1 cellular context compared by ENCODE assay signal in the genomic region with DNA sequence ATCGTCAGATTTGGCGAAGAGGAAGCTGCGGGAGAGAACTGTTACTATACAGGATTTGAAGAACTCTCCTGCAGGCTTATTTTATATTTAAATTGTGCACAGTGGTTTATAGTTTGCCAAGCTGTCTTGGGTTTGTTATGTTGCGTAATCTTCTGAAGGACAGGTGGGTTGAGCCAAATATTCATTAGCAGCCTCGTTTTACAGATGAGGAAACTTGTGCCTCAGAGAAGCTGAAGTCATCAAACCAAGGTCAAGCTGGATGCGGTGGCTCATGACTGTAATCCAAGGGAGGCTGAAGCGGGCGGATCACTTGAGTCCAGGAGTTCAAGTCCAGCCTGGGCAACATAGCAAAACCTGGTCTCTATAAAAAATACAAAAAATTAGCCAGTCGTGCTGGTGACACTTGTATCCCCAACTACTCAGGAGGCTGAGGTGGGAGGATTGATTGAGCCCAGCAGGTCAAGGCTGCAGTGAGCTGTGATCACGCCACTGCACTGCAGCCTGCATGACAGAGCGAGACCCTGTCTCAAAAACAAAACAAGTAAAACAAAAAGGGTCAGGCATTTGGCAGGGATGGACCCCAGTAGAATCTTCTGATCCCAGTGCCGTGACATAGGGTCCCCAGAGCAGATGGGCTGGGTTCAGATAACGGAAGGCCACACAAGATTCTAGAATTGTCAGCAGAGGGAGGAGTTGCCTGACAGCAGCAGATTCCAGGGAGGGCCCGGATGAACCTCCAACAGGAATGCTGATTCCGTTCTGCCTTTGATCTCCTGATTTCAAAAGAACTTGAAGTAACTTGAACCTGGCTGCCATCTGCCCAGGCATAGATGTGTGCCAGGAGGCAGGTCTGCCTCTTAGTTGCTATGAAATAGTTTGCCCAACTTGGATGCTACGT.
A peak's percentile ranks its signal among the peaks of the same experiment; 100 is the strongest.
TF ChIP-seq lines count a peak whose summit lies in the region.

No MANE protein-coding gene starts in this region.

TF ChIP-seq in HepG2, 621 proteins besides CTCF, POLR2A, EP300 and RAD21 (continued from another document and continues in another):
- TF ChIP-seq, protein P1, sequence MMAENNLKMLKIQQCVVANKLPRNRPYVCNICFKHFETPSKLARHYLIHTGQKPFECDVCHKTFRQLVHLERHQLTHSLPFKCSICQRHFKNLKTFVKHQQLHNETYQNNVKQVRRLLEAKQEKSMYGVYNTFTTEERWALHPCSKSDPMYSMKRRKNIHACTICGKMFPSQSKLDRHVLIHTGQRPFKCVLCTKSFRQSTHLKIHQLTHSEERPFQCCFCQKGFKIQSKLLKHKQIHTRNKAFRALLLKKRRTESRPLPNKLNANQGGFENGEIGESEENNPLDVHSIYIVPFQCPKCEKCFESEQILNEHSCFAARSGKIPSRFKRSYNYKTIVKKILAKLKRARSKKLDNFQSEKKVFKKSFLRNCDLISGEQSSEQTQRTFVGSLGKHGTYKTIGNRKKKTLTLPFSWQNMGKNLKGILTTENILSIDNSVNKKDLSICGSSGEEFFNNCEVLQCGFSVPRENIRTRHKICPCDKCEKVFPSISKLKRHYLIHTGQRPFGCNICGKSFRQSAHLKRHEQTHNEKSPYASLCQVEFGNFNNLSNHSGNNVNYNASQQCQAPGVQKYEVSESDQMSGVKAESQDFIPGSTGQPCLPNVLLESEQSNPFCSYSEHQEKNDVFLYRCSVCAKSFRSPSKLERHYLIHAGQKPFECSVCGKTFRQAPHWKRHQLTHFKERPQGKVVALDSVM (CRISPR knock-in tag; IDR thresholded peaks at IDR 0.05) = peak; percentile 52; the same call in 1 of the 2 replicates
- TF ChIP-seq TCF12 (IDR thresholded peaks at IDR 0.05) = no peak
- TF ChIP-seq TCF12 (CRISPR knock-in tag; IDR thresholded peaks at IDR 0.05) = no peak
- no peak for TF ChIP-seq NKX3-1 (CRISPR knock-in tag; IDR thresholded peaks at IDR 0.05)
- TF ChIP-seq MAFG (CRISPR knock-in tag; IDR thresholded peaks at IDR 0.05) = peak; percentile 44; the same call in 1 of the 2 replicates
- TF ChIP-seq BHLHE40 (IDR thresholded peaks at IDR 0.05; ENCODE audit: low read length) = no peak
- no peak for TF ChIP-seq PAX8 (CRISPR knock-in tag; IDR thresholded peaks at IDR 0.05; ENCODE audit: borderline replicate concordance)
- peak; percentile 53; the same call in 1 of the 2 replicates for TF ChIP-seq SP5 (CRISPR knock-in tag; IDR thresholded peaks at IDR 0.05; ENCODE audit: borderline replicate concordance, low read depth)
- TF ChIP-seq ZNF180 (CRISPR knock-in tag; IDR thresholded peaks at IDR 0.05; ENCODE audit: borderline replicate concordance, low read depth) = 0 out of 2 replicates have a peak, but pooled peaks have one; percentile 28
- peak; percentile 89 for TF ChIP-seq CEBPG (CRISPR knock-in tag; IDR thresholded peaks at IDR 0.05)
- TF ChIP-seq CHD4 (IDR thresholded peaks at IDR 0.05; ENCODE audit: borderline replicate concordance, low read length) = no peak; the same call in 1 of the 2 replicates
- TF ChIP-seq, protein P2, sequence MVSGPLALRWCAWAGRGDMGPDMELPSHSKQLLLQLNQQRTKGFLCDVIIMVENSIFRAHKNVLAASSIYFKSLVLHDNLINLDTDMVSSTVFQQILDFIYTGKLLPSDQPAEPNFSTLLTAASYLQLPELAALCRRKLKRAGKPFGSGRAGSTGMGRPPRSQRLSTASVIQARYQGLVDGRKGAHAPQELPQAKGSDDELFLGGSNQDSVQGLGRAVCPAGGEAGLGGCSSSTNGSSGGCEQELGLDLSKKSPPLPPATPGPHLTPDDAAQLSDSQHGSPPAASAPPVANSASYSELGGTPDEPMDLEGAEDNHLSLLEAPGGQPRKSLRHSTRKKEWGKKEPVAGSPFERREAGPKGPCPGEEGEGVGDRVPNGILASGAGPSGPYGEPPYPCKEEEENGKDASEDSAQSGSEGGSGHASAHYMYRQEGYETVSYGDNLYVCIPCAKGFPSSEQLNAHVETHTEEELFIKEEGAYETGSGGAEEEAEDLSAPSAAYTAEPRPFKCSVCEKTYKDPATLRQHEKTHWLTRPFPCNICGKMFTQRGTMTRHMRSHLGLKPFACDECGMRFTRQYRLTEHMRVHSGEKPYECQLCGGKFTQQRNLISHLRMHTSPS (CRISPR knock-in tag; IDR thresholded peaks at IDR 0.05; ENCODE audit: low read depth) = peak; percentile 83
- TF ChIP-seq PCBP2 (optimal IDR thresholded peaks at IDR 0.05; ENCODE audit: low read depth, low read length, poor library complexity, severe bottlenecking) = no peak
- no peak for TF ChIP-seq AHR (CRISPR knock-in tag; IDR thresholded peaks at IDR 0.05)
- TF ChIP-seq, protein P3, sequence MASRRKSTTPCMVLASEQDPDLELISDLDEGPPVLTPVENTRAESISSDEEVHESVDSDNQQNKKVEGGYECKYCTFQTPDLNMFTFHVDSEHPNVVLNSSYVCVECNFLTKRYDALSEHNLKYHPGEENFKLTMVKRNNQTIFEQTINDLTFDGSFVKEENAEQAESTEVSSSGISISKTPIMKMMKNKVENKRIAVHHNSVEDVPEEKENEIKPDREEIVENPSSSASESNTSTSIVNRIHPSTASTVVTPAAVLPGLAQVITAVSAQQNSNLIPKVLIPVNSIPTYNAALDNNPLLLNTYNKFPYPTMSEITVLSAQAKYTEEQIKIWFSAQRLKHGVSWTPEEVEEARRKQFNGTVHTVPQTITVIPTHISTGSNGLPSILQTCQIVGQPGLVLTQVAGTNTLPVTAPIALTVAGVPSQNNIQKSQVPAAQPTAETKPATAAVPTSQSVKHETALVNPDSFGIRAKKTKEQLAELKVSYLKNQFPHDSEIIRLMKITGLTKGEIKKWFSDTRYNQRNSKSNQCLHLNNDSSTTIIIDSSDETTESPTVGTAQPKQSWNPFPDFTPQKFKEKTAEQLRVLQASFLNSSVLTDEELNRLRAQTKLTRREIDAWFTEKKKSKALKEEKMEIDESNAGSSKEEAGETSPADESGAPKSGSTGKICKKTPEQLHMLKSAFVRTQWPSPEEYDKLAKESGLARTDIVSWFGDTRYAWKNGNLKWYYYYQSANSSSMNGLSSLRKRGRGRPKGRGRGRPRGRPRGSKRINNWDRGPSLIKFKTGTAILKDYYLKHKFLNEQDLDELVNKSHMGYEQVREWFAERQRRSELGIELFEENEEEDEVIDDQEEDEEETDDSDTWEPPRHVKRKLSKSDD (CRISPR knock-in tag; IDR thresholded peaks at IDR 0.05; ENCODE audit: low read depth) = no peak
- TF ChIP-seq GATAD2A (CRISPR knock-in tag; IDR thresholded peaks at IDR 0.05) = peak; percentile 49; the same call in 1 of the 2 replicates
- TF ChIP-seq, protein P4, sequence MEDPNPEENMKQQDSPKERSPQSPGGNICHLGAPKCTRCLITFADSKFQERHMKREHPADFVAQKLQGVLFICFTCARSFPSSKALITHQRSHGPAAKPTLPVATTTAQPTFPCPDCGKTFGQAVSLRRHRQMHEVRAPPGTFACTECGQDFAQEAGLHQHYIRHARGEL (CRISPR knock-in tag; IDR thresholded peaks at IDR 0.05) = no peak
- TF ChIP-seq, protein P5, sequence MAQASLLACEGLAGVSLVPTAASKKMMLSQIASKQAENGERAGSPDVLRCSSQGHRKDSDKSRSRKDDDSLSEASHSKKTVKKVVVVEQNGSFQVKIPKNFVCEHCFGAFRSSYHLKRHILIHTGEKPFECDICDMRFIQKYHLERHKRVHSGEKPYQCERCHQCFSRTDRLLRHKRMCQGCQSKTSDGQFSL (CRISPR knock-in tag; IDR thresholded peaks at IDR 0.05) = 0 out of 2 replicates have a peak, but pooled peaks have one; percentile 23
- TF ChIP-seq ZNF563 (CRISPR knock-in tag; IDR thresholded peaks at IDR 0.05) = no peak
- peak; percentile 30; the same call in 1 of the 2 replicates for TF ChIP-seq RXRA (CRISPR knock-in tag; IDR thresholded peaks at IDR 0.05)
- TF ChIP-seq ZKSCAN8 (CRISPR knock-in tag; IDR thresholded peaks at IDR 0.05; ENCODE audit: borderline replicate concordance) = no peak
- TF ChIP-seq ZNF263 (CRISPR knock-in tag; IDR thresholded peaks at IDR 0.05) = 0 out of 2 replicates have a peak, but pooled peaks have one; percentile 26
- TF ChIP-seq FOSL1 (CRISPR knock-in tag; IDR thresholded peaks at IDR 0.05; ENCODE audit: borderline replicate concordance) = no peak
- no peak for TF ChIP-seq SMAD1 (CRISPR knock-in tag; IDR thresholded peaks at IDR 0.05; ENCODE audit: borderline replicate concordance, low read depth)
- peak; percentile 31; the same call in 1 of the 2 replicates for TF ChIP-seq ETV5 (CRISPR knock-in tag; IDR thresholded peaks at IDR 0.05; ENCODE audit: borderline replicate concordance)
- no peak for TF ChIP-seq ZNF83 (CRISPR knock-in tag; IDR thresholded peaks at IDR 0.05; ENCODE audit: borderline replicate concordance)
- TF ChIP-seq NCOA2 (CRISPR knock-in tag; IDR thresholded peaks at IDR 0.05) = peak; percentile 21; the same call in 1 of the 2 replicates
- TF ChIP-seq ZNF432 (CRISPR knock-in tag; IDR thresholded peaks at IDR 0.05; ENCODE audit: borderline replicate concordance) = no peak
- TF ChIP-seq, protein P6, sequence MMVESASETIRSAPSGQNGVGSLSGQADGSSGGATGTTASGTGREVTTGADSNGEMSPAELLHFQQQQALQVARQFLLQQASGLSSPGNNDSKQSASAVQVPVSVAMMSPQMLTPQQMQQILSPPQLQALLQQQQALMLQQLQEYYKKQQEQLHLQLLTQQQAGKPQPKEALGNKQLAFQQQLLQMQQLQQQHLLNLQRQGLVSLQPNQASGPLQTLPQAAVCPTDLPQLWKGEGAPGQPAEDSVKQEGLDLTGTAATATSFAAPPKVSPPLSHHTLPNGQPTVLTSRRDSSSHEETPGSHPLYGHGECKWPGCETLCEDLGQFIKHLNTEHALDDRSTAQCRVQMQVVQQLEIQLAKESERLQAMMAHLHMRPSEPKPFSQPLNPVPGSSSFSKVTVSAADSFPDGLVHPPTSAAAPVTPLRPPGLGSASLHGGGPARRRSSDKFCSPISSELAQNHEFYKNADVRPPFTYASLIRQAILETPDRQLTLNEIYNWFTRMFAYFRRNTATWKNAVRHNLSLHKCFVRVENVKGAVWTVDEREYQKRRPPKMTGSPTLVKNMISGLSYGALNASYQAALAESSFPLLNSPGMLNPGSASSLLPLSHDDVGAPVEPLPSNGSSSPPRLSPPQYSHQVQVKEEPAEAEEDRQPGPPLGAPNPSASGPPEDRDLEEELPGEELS (CRISPR knock-in tag; IDR thresholded peaks at IDR 0.05) = 0 out of 2 replicates have a peak, but pooled peaks have one; percentile 29
- peak; percentile 2; the same call in 1 of the 2 replicates for TF ChIP-seq MYC (CRISPR knock-in tag; IDR thresholded peaks at IDR 0.05; ENCODE audit: borderline replicate concordance)
- peak; percentile 97 for TF ChIP-seq CEBPB (IDR thresholded peaks at IDR 0.05; ENCODE audit: borderline replicate concordance, low read depth, low read length)
- 0 out of 2 replicates have a peak, but pooled peaks have one; percentile 5 for TF ChIP-seq NRL (CRISPR knock-in tag; IDR thresholded peaks at IDR 0.05; ENCODE audit: borderline replicate concordance)
- TF ChIP-seq, protein P7, sequence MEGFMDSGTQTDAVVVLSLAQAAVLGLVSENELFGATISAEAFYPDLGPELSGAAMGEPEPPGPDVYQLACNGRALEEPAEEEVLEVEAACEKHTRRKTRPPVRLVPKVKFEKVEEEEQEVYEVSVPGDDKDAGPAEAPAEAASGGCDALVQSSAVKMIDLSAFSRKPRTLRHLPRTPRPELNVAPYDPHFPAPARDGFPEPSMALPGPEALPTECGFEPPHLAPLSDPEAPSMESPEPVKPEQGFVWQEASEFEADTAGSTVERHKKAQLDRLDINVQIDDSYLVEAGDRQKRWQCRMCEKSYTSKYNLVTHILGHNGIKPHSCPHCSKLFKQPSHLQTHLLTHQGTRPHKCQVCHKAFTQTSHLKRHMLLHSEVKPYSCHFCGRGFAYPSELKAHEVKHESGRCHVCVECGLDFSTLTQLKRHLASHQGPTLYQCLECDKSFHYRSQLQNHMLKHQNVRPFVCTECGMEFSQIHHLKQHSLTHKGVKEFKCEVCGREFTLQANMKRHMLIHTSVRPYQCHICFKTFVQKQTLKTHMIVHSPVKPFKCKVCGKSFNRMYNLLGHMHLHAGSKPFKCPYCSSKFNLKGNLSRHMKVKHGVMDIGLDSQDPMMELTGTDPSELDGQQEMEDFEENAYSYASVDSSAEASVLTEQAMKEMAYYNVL (CRISPR knock-in tag; IDR thresholded peaks at IDR 0.05; ENCODE audit: borderline replicate concordance) = no peak
- no peak for TF ChIP-seq HOXA3 (CRISPR knock-in tag; IDR thresholded peaks at IDR 0.05)
- 0 out of 2 replicates have a peak, but pooled peaks have one; percentile 34 for TF ChIP-seq BCL6 (CRISPR knock-in tag; IDR thresholded peaks at IDR 0.05)
- TF ChIP-seq KAT8 (CRISPR knock-in tag; IDR thresholded peaks at IDR 0.05) = no peak
- peak; percentile 27; the same call in 1 of the 2 replicates for TF ChIP-seq ZNF501 (CRISPR knock-in tag; IDR thresholded peaks at IDR 0.05)
- peak; percentile 68 for TF ChIP-seq RBM22 (optimal IDR thresholded peaks at IDR 0.05; ENCODE audit: low read length)
- TF ChIP-seq, protein P8, sequence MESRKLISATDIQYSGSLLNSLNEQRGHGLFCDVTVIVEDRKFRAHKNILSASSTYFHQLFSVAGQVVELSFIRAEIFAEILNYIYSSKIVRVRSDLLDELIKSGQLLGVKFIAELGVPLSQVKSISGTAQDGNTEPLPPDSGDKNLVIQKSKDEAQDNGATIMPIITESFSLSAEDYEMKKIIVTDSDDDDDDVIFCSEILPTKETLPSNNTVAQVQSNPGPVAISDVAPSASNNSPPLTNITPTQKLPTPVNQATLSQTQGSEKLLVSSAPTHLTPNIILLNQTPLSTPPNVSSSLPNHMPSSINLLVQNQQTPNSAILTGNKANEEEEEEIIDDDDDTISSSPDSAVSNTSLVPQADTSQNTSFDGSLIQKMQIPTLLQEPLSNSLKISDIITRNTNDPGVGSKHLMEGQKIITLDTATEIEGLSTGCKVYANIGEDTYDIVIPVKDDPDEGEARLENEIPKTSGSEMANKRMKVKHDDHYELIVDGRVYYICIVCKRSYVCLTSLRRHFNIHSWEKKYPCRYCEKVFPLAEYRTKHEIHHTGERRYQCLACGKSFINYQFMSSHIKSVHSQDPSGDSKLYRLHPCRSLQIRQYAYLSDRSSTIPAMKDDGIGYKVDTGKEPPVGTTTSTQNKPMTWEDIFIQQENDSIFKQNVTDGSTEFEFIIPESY (CRISPR knock-in tag; IDR thresholded peaks at IDR 0.05) = peak; percentile 51; the same call in 1 of the 2 replicates
- no peak for TF ChIP-seq ZNF747 (CRISPR knock-in tag; IDR thresholded peaks at IDR 0.05; ENCODE audit: borderline replicate concordance)
- TF ChIP-seq, protein P9, sequence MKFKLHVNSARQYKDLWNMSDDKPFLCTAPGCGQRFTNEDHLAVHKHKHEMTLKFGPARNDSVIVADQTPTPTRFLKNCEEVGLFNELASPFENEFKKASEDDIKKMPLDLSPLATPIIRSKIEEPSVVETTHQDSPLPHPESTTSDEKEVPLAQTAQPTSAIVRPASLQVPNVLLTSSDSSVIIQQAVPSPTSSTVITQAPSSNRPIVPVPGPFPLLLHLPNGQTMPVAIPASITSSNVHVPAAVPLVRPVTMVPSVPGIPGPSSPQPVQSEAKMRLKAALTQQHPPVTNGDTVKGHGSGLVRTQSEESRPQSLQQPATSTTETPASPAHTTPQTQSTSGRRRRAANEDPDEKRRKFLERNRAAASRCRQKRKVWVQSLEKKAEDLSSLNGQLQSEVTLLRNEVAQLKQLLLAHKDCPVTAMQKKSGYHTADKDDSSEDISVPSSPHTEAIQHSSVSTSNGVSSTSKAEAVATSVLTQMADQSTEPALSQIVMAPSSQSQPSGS (CRISPR knock-in tag; IDR thresholded peaks at IDR 0.05) = 0 out of 2 replicates have a peak, but pooled peaks have one; percentile 11
